17 cellular contexts compared by ENCODE assay signal in genomic region chr22:38222797-38223119, GRCh38. TPM values are rescaled to one million over a fixed set of nuclear protein-coding genes. Genes with fewer than 3 reads are reported as not detected.
A peak's percentile ranks its signal among the peaks of the same experiment; 100 is the strongest.
DNase-seq lines count a peak whose midpoint lies in the region; ATAC-seq and TF ChIP-seq lines count a peak whose summit lies in the region.
"Had no signal": no experiment of that assay in that cellular context is flagged by ENCODE, and none has a peak within 500 bp of the region (broad histone marks: within the 10 kb centered on the region; RNA-seq: fewer than 3 reads in every experiment).

No MANE protein-coding gene starts in this region.

- H3K27ac ChIP-seq in transverse colon (peak overlapping the region; percentile 15 to 56 (median 42)), adrenal gland (no peak overlapping the region)

- H3K4me3 Mint-ChIP-seq in dendritic cell treated with granulocyte-macrophage colony-stimulating factor and Interleukin-4, amounts not matched to agents 40 ng/mL and 50 ng/mL, for 4 days: no peak overlapping the region
- H3K4me3 Mint-ChIP-seq in mesothelial cell of epicardium: no peak overlapping the region
- H3K4me3 Mint-ChIP-seq: activated naive CD4-positive, alpha-beta T cell treated with anti-CD3 and anti-CD28 coated beads for 36 hours; natural killer cell; stimulated activated memory B cell treated with anti-CD40 and anti-IgM and Interleukin-4, amounts not matched to agents 10 μg/mL and 1 μg/mL and 100 μg/mL, for 72 hours had no signal

- no peak for TF ChIP-seq EP300 in transverse colon (IDR thresholded peaks at IDR 0.05; ENCODE audit: low read depth)

- no peak for TF ChIP-seq CTCF in mesothelial cell of epicardium (IDR thresholded peaks at IDR 0.05; ENCODE audit: unreplicated experiment)
- TF ChIP-seq CTCF in transverse colon (IDR thresholded peaks at IDR 0.05): no peak
- TF ChIP-seq CTCF in adrenal gland (IDR thresholded peaks at IDR 0.05): no peak

- intact Hi-C loops in dendritic cell treated with granulocyte-macrophage colony-stimulating factor and Interleukin-4, amounts not matched to agents 40 ng/mL and 50 ng/mL, for 4 days (cut with micrococcal nuclease): no loop called here
- intact Hi-C loops in transverse colon (cut with DNase I; ENCODE audit: low total_unique reads) (no loop called here), adrenal gland (cut with DNase I) (loop anchor here in 1 of 2 donors (10.0 kb wide), 1 partner anchor 108 kb away; the partner anchor contains the start of gene BAIAP2L2)

- no peak for TF ChIP-seq POLR2A in transverse colon (IDR thresholded peaks at IDR 0.05)
- TF ChIP-seq POLR2A in adrenal gland (IDR thresholded peaks at IDR 0.05): no peak

- H3K4me1 ChIP-seq in transverse colon: peaks cover 18 to 34% (median 20%) of the 10 kb centered on the region in 4 donors
- H3K4me1 ChIP-seq in adrenal gland (replicated peaks in 1 of 2): peaks cover 14 to 25% of the 10 kb centered on the region in 2 donors

- H3K27ac Mint-ChIP-seq in dendritic cell treated with granulocyte-macrophage colony-stimulating factor and Interleukin-4, amounts not matched to agents 40 ng/mL and 50 ng/mL, for 4 days: peak overlapping the region; percentile 26
- H3K27ac Mint-ChIP-seq in mesothelial cell of epicardium: peak overlapping the region; percentile 70
- H3K27ac Mint-ChIP-seq: activated naive CD4-positive, alpha-beta T cell treated with anti-CD3 and anti-CD28 coated beads for 36 hours; stimulated activated memory B cell treated with anti-CD40 and anti-IgM and Interleukin-4, amounts not matched to agents 10 μg/mL and 1 μg/mL and 100 μg/mL, for 72 hours had no signal

- in situ Hi-C loops in transverse colon (cut with MboI; ENCODE audit: low pct_ligation_motif_present in 1 of 4, low pct_unique_long_range_greater_than_20kb in 1 of 4, low sequenced_read_pairs in 3 of 4): no loop called here

- WGBS in transverse colon (ENCODE audit: low coverage in 1 of 2), 2 donors: 40% methylated on average over 8 of the region's 8 CpGs; no CpG with 5 or more reads in 1 of the 2 donors
- WGBS in adrenal gland, 4 donors: 70 to 80% (median 75%) methylated on average over 3 to 8 of the region's 8 CpGs

- H3K27me3 ChIP-seq in transverse colon: no peaks in the 10 kb centered on the region
- no peaks in the 10 kb centered on the region for H3K27me3 ChIP-seq in adrenal gland
- H3K27me3 ChIP-seq: MG63 had no signal

- H3K4me3 ChIP-seq in transverse colon: no peak overlapping the region
- H3K4me3 ChIP-seq in adrenal gland: no peak overlapping the region
- H3K4me3 ChIP-seq: lung, MG63 had no signal

- H3K27me3 Mint-ChIP-seq in dendritic cell treated with granulocyte-macrophage colony-stimulating factor and Interleukin-4, amounts not matched to agents 40 ng/mL and 50 ng/mL, for 4 days: peaks cover 35% of the 10 kb centered on the region
- no peaks in the 10 kb centered on the region for H3K27me3 Mint-ChIP-seq in mesothelial cell of epicardium (ENCODE audit: low read depth)
- H3K27me3 Mint-ChIP-seq: stimulated activated memory B cell treated with anti-CD40 and anti-IgM and Interleukin-4, amounts not matched to agents 10 μg/mL and 1 μg/mL and 100 μg/mL, for 72 hours had no signal

- peaks cover 38% of the 10 kb centered on the region for H3K4me1 Mint-ChIP-seq in dendritic cell treated with granulocyte-macrophage colony-stimulating factor and Interleukin-4, amounts not matched to agents 40 ng/mL and 50 ng/mL, for 4 days (ENCODE audit: low read depth)
- peaks cover 25% of the 10 kb centered on the region for H3K4me1 Mint-ChIP-seq in mesothelial cell of epicardium

- no peak for ATAC-seq in HG03469 (IDR thresholded peaks at IDR 0.05; ENCODE audit: unreplicated experiment)
- ATAC-seq: natural killer cell; stimulated activated memory B cell treated with anti-CD40 and anti-IgM and Interleukin-4, amounts not matched to agents 10 μg/mL and 1 μg/mL and 100 μg/mL, for 72 hours had no signal

- peaks cover 0 to 13% (median 4%) of the 10 kb centered on the region in 4 donors for H3K36me3 ChIP-seq in transverse colon
- H3K36me3 ChIP-seq in adrenal gland (replicated peaks in 1 of 2): peaks cover 0 to 33% of the 10 kb centered on the region in 2 donors

- H3K36me3 Mint-ChIP-seq in dendritic cell treated with granulocyte-macrophage colony-stimulating factor and Interleukin-4, amounts not matched to agents 40 ng/mL and 50 ng/mL, for 4 days (ENCODE audit: low read depth): peaks cover 67% of the 10 kb centered on the region
- H3K36me3 Mint-ChIP-seq in mesothelial cell of epicardium: peaks cover 12% of the 10 kb centered on the region
- H3K36me3 Mint-ChIP-seq: natural killer cell had no signal

- peak; percentile 69 for DNase-seq in NCI-H226
- no peak for DNase-seq in mesothelial cell of epicardium (ENCODE audit: low spot score in 2 of 2, unreplicated experiment in 2 of 2)
- peak; percentile 56 for DNase-seq in transverse colon
- no peak for DNase-seq in activated CD4-positive, CD25-positive, alpha-beta regulatory T cell treated with anti-CD3 and anti-CD28 coated beads, Interleukin-2, amount 50 U/mL, for 72 hours
- DNase-seq in adrenal gland: no peak
- DNase-seq in stimulated activated CD8-positive, alpha-beta memory T cell treated with anti-CD3 and anti-CD28 coated beads, Interleukin-4, amount 100 ng/mL, for 48 hours: no peak
- DNase-seq: activated CD4-positive, alpha-beta T cell treated with anti-CD3 and anti-CD28 coated beads for 48 hours; activated naive CD4-positive, alpha-beta T cell treated with anti-CD3 and anti-CD28 coated beads for 36 hours; MG63; natural killer cell; NCI-H187; NCI-H345; stimulated activated CD4-positive, alpha-beta T cell treated with anti-CD3 and anti-CD28 coated beads, Interleukin-12 subunit alpha, Interleukin-12 subunit beta, amount 100 ng/mL, for 4 hours had no signal

- H3K9me3 ChIP-seq in transverse colon (no peaks in the 10 kb centered on the region), adrenal gland (replicated peaks in 1 of 3) (no peaks in the 10 kb centered on the region)
- H3K9me3 ChIP-seq: MG63 had no signal

- no peaks in the 10 kb centered on the region for H3K9me3 Mint-ChIP-seq in dendritic cell treated with granulocyte-macrophage colony-stimulating factor and Interleukin-4, amounts not matched to agents 40 ng/mL and 50 ng/mL, for 4 days
- H3K9me3 Mint-ChIP-seq in mesothelial cell of epicardium: no peaks in the 10 kb centered on the region
- H3K9me3 Mint-ChIP-seq: activated naive CD4-positive, alpha-beta T cell treated with anti-CD3 and anti-CD28 coated beads for 36 hours; natural killer cell; stimulated activated memory B cell treated with anti-CD40 and anti-IgM and Interleukin-4, amounts not matched to agents 10 μg/mL and 1 μg/mL and 100 μg/mL, for 72 hours had no signal

RNA-seq across cellular contexts. Expression of gene MAFF, which starts 21.0 kb away (rescaled TPM):
- 33.4 to 35.3 TPM (median 34.1 TPM) in 3 replicates for total RNA-seq in mesothelial cell of epicardium
- total RNA-seq in transverse colon: 10 to 100 TPM in 3 of 4 donors, 1 to 10 TPM in 1; 3.8 to 30.3 (median 22.0) TPM
- total RNA-seq in adrenal gland: 10 to 100 TPM in 7 of 8 donors, 1 to 10 TPM in 1; 9.0 to 21.8 (median 16.1) TPM
- polyA plus RNA-seq in adrenal gland: 10 to 100 TPM in 2 of 3 donors, 1 to 10 TPM in 1; 5.2 to 23.4 (median 11.4) TPM

RNA-seq across cellular contexts. Expression of gene PLA2G6, which starts 41.1 kb away (rescaled TPM):
- total RNA-seq in mesothelial cell of epicardium (88.2 to 91.9 TPM (median 88.6 TPM) in 3 replicates), transverse colon (100 to 1,000 TPM in 2 of 4 donors, 10 to 100 TPM in 2; 30.7 to 327 (median 72.3) TPM), adrenal gland (100 to 1,000 TPM in 1 of 8 donors, 10 to 100 TPM in 7; 11.1 to 176 (median 72.6) TPM)
- polyA plus RNA-seq in adrenal gland: 100 to 1,000 TPM in 2 of 3 donors, 1 to 10 TPM in 1; 6.9 to 324 (median 159) TPM

RNA-seq across cellular contexts. Expression of gene TMEM184B, which starts 50.1 kb away (rescaled TPM):
- total RNA-seq in mesothelial cell of epicardium (61.4 to 64.0 TPM (median 62.8 TPM) in 3 replicates), transverse colon (10 to 100 TPM; 18.7 to 88.4 (median 41.1) TPM), adrenal gland (100 to 1,000 TPM in 1 of 8 donors, 10 to 100 TPM in 7; 35.4 to 107 (median 48.9) TPM)
- polyA plus RNA-seq in adrenal gland: 10 to 100 TPM; 17.4 to 27.1 (median 23.1) TPM

Comparison
In these comparisons a context has a peak if more than half of its experiments do, and no peak if none do; other contexts are left out.
1. DNase-seq: peak in NCI-H226 (single experiment) and transverse colon (single experiment); none in mesothelial cell of epicardium (0 of 2), activated CD4-positive, CD25-positive, alpha-beta regulatory T cell treated with anti-CD3 and anti-CD28 coated beads, Interleukin-2, amount 50 U/mL, for 72 hours (single experiment), adrenal gland (0 of 7) and stimulated activated CD8-positive, alpha-beta memory T cell treated with anti-CD3 and anti-CD28 coated beads, Interleukin-4, amount 100 ng/mL, for 48 hours (single experiment).
2. H3K27ac ChIP-seq: peak in transverse colon (4 of 4); none in adrenal gland (0 of 5).